ENCODE assay signal across 9 cellular contexts in genomic region chr20:45320948-45321595, GRCh38. TPM values are rescaled to one million over a fixed set of nuclear protein-coding genes. Genes with fewer than 3 reads are reported as not detected.
A peak's percentile ranks its signal among the peaks of the same experiment; 100 is the strongest.
DNase-seq lines count a peak whose midpoint lies in the region; ATAC-seq and TF ChIP-seq lines count a peak whose summit lies in the region.
"Had no signal": no experiment of that assay in that cellular context is flagged by ENCODE, and none has a peak within 500 bp of the region (broad histone marks: within the 10 kb centered on the region; RNA-seq: fewer than 3 reads in every experiment).

No MANE protein-coding gene starts in this region.

- CTCF ChIA-PET in RWPE1 (lab: Yijun Ruan, JAX), result interaction anchor here (0.5 to 5.2 kb wide), 10 partner anchors 9 to 449 kb away, joined by 3 to 82 read pairs (median 5); partner anchors contain the start of gene SYS1

- peaks cover 7% of the 10 kb centered on the region for H3K27me3 Mint-ChIP-seq in memory B cell

- no peak overlapping the region for H3K4me3 Mint-ChIP-seq in memory B cell
- H3K4me3 Mint-ChIP-seq: activated T-cell treated with anti-CD3 and anti-CD28 coated beads, Interleukin-2, amount 50 U/mL, for 4 hours had no signal

- H3K36me3 Mint-ChIP-seq in memory B cell, result no peaks in the 10 kb centered on the region

- TF ChIP-seq CTCF in RWPE1 (conservative IDR thresholded peaks at IDR 0.05; ENCODE audit: low read depth) (no peak), suprapubic skin (IDR thresholded peaks at IDR 0.05) (no peak), vagina (IDR thresholded peaks at IDR 0.05) (no peak)

- H3K36me3 ChIP-seq in suprapubic skin (peaks cover 16% of the 10 kb centered on the region), vagina (no peaks in the 10 kb centered on the region)

- H3K9me3 ChIP-seq in suprapubic skin (no peaks in the 10 kb centered on the region), vagina (no peaks in the 10 kb centered on the region)

- TF ChIP-seq POLR2A in suprapubic skin (IDR thresholded peaks at IDR 0.05) (no peak), vagina (IDR thresholded peaks at IDR 0.05) (no peak)

- H3K4me1 ChIP-seq in suprapubic skin (peaks cover 5% of the 10 kb centered on the region), vagina (peaks cover 8% of the 10 kb centered on the region)

- no peak for TF ChIP-seq EP300 in suprapubic skin (IDR thresholded peaks at IDR 0.05)

- H3K27me3 ChIP-seq in suprapubic skin (peaks cover 18% of the 10 kb centered on the region), vagina (no peaks in the 10 kb centered on the region)

- H3K4me3 ChIP-seq in suprapubic skin (no peak overlapping the region), vagina (no peak overlapping the region)

- ATAC-seq in GM18502 (IDR thresholded peaks at IDR 0.05; ENCODE audit: poor library complexity, unreplicated experiment) (peak; percentile 54), HG02623 (IDR thresholded peaks at IDR 0.05; ENCODE audit: unreplicated experiment) (peak; percentile 52), memory B cell (ENCODE audit: low read depth) (peak; percentile 97), HG03196 (IDR thresholded peaks at IDR 0.05; ENCODE audit: unreplicated experiment) (no peak), HG03095 (IDR thresholded peaks at IDR 0.05; ENCODE audit: unreplicated experiment) (no peak)

- no peak for DNase-seq in RWPE1 (ENCODE audit: low spot score)
- DNase-seq in memory B cell (ENCODE audit: low spot score in 2 of 2), result peak in 1 of 2 donors; percentile 65
- DNase-seq in suprapubic skin (ENCODE audit: low spot score in 2 of 2), result no peak
- no peak for DNase-seq in vagina (ENCODE audit: extremely low spot score in 2 of 2)
- DNase-seq: activated T-cell treated with anti-CD3 and anti-CD28 coated beads, Interleukin-2, amount 50 U/mL, for 4 hours had no signal

- peaks cover 13% of the 10 kb centered on the region for H3K4me1 Mint-ChIP-seq in memory B cell

- 76% methylated on average over 5 of the region's 5 CpGs for WGBS in suprapubic skin

- H3K9me3 Mint-ChIP-seq in memory B cell, result no peaks in the 10 kb centered on the region
- H3K9me3 Mint-ChIP-seq: activated T-cell treated with anti-CD3 and anti-CD28 coated beads, Interleukin-2, amount 50 U/mL, for 4 hours had no signal

- intact Hi-C loops in vagina (cut with DNase I), result no loop called here

- peak overlapping the region; percentile 50 for H3K27ac Mint-ChIP-seq in memory B cell

- POLR2A ChIA-PET in RWPE1 (lab: Yijun Ruan, JAX; ENCODE audit: low non-redundant PET), result no interaction called here

- peak overlapping the region; percentile 9 for H3K27ac ChIP-seq in RWPE1
- H3K27ac ChIP-seq in suprapubic skin, result no peak overlapping the region
- H3K27ac ChIP-seq in vagina, result no peak overlapping the region

RNA-seq across cellular contexts. Expression of gene MATN4, which starts 13.0 kb away (rescaled TPM):
- total RNA-seq in suprapubic skin (1 to 10 TPM in 1 of 4 donors, under 1 TPM in 2, not detected in 1; 0.25 to 1.5 (median 0.94) TPM), vagina (not detected)

RNA-seq across cellular contexts. Expression of gene RBPJL, which starts 14.4 kb away (rescaled TPM):
- total RNA-seq in suprapubic skin (not detected), vagina (not detected)

RNA-seq across cellular contexts. Expression of gene SDC4, which starts 27.2 kb away (rescaled TPM):
- total RNA-seq in suprapubic skin, result 100 to 1,000 TPM; 156 to 255 (median 216) TPM
- 62.6 TPM for total RNA-seq in vagina

RNA-seq across cellular contexts. Expression of gene SYS1, which starts 41.9 kb away (rescaled TPM):
- total RNA-seq in suprapubic skin (10 to 100 TPM; 30.9 to 49.5 (median 38.7) TPM), vagina (44.9 TPM)

RNA-seq across cellular contexts. Expression of gene TP53TG5, which starts 57.1 kb away (rescaled TPM):
- total RNA-seq in suprapubic skin (under 1 TPM in 1 of 4 donors, not detected in 3; 0.32 TPM), vagina (not detected)
- total RNA-seq: activated T-cell treated with anti-CD3 and anti-CD28 coated beads, Interleukin-2, amount 50 U/mL, for 4 hours had no signal

Comparison
In these comparisons a context has a peak if more than half of its experiments do, and no peak if none do; other contexts are left out.
1. ATAC-seq: peak in GM18502 (single experiment), HG02623 (single experiment) and memory B cell (single experiment); none in HG03196 (single experiment) and HG03095 (single experiment).